10 cellular contexts compared by ENCODE assay signal in genomic region chr4:2251795-2252529, GRCh38. TPM values are rescaled to one million over a fixed set of nuclear protein-coding genes. Genes with fewer than 3 reads are reported as not detected.
DNase-seq lines count a peak whose midpoint lies in the region; ATAC-seq and TF ChIP-seq lines count a peak whose summit lies in the region.
"Had no signal": no experiment of that assay in that cellular context is flagged by ENCODE, and none has a peak within 500 bp of the region (broad histone marks: within the 10 kb centered on the region; RNA-seq: fewer than 3 reads in every experiment).

No MANE protein-coding gene starts in this region.

- H3K9me3 ChIP-seq in NT2/D1 (ENCODE audit: insufficient read depth, low read length) (no peaks in the 10 kb centered on the region), left lung (no peaks in the 10 kb centered on the region), testis (no peaks in the 10 kb centered on the region)
- H3K9me3 ChIP-seq: uterus had no signal

- no peak for TF ChIP-seq CTCF in left lung (IDR thresholded peaks at IDR 0.05)
- no peak for TF ChIP-seq CTCF in testis (IDR thresholded peaks at IDR 0.05)

- 91 to 95% methylated on average over 7 to 16 of the region's 16 CpGs for WGBS in testis, 2 donors

- peak; percentile 18 for DNase-seq in left cardiac atrium
- DNase-seq in cardiac septum (ENCODE audit: low spot score) = no peak
- no peak for DNase-seq in NT2/D1 (ENCODE audit: low read depth, low spot score)
- DNase-seq in left lung = peak; percentile 27 to 57
- DNase-seq in testis = peak; percentile 12
- DNase-seq in NCI-H748 treated with DMSO at 0.1 percent for 48 hours (lab: John Stamatoyannopoulos, UW) = no peak
- DNase-seq in DMS114 treated with DMSO at 0.1 percent for 48 hours (lab: John Stamatoyannopoulos, UW; ENCODE audit: unreplicated experiment) = no peak
- DNase-seq: uterus had no signal

- H3K27me3 ChIP-seq in NT2/D1 (ENCODE audit: insufficient read depth, insufficient read length) (no peaks in the 10 kb centered on the region), left lung (no peaks in the 10 kb centered on the region), testis (no peaks in the 10 kb centered on the region)
- H3K27me3 ChIP-seq: uterus had no signal

- peak overlapping the region; percentile 36 for H3K9ac ChIP-seq in NT2/D1 (ENCODE audit: insufficient read length, low read depth)

- H3K36me3 ChIP-seq in NT2/D1 (ENCODE audit: insufficient read depth, insufficient read length, low read length) (peaks cover 39% of the 10 kb centered on the region), left lung (peaks cover 0 to 77% of the 10 kb centered on the region in 2 donors), testis (ENCODE audit: low read depth, missing control alignments) (no peaks in the 10 kb centered on the region)
- H3K36me3 ChIP-seq: uterus had no signal

- no peak overlapping the region for H3K27ac ChIP-seq in left lung
- H3K27ac ChIP-seq in testis = no peak overlapping the region
- H3K27ac ChIP-seq: SK-N-MC, uterus had no signal

- no peak for TF ChIP-seq POLR2A in testis (IDR thresholded peaks at IDR 0.05)

- H3K4me3 ChIP-seq in NT2/D1 (ENCODE audit: insufficient read length, low read depth) (no peak overlapping the region), left lung (no peak overlapping the region), testis (no peak overlapping the region)
- H3K4me3 ChIP-seq: SK-N-MC, uterus had no signal

- ATAC-seq in left cardiac atrium (no peak), left lung (no peak), HG03025 (IDR thresholded peaks at IDR 0.05; ENCODE audit: low FRiP score, unreplicated experiment) (no peak)

- peaks cover 12% of the 10 kb centered on the region for H3K4me1 ChIP-seq in NT2/D1 (ENCODE audit: insufficient read depth, insufficient read length)
- H3K4me1 ChIP-seq in left lung = peaks cover 16 to 23% of the 10 kb centered on the region in 2 donors
- H3K4me1 ChIP-seq in testis = peaks cover 25% of the 10 kb centered on the region

- intact Hi-C loops in left cardiac atrium (cut with DNase I) (no loop called here), cardiac septum (cut with DNase I) (no loop called here), left lung (cut with DNase I) (no loop called here), testis (cut with DNase I; ENCODE audit: low total_unique reads) (no loop called here)

RNA-seq across cellular contexts. Expression of gene MXD4, which starts 9.9 kb away (rescaled TPM):
- total RNA-seq in left cardiac atrium (10 to 100 TPM; 27.7 to 46.9 TPM), cardiac septum (37.9 TPM), left lung (10 to 100 TPM; 52.4 to 84.6 TPM), testis (10 to 100 TPM; 73.8 to 76.4 TPM)
- 51.6 TPM for polyA plus RNA-seq in testis (ENCODE audit: insufficient read depth, low read depth, low replicate concordance)

RNA-seq across cellular contexts. Expression of gene HAUS3, which starts 10.0 kb away (rescaled TPM):
- total RNA-seq in left cardiac atrium = 1 to 10 TPM; 6.7 to 7.3 TPM
- total RNA-seq in cardiac septum = 5.6 TPM
- total RNA-seq in left lung = 10 to 100 TPM in 1 of 2 donors, 1 to 10 TPM in 1; 9.7 to 13.3 TPM
- 10 to 100 TPM; 40.1 to 44.0 TPM for total RNA-seq in testis
- polyA plus RNA-seq in testis (ENCODE audit: insufficient read depth, low read depth, low replicate concordance) = 13.8 TPM

RNA-seq across cellular contexts. Expression of gene POLN, which starts 10.0 kb away (rescaled TPM):
- 1 to 10 TPM; 2.4 to 6.3 TPM for total RNA-seq in left cardiac atrium
- 2.3 TPM for total RNA-seq in cardiac septum
- total RNA-seq in left lung = 1 to 10 TPM; 3.3 to 3.6 TPM
- 10 to 100 TPM; 22.9 to 23.7 TPM for total RNA-seq in testis
- 12.2 TPM for polyA plus RNA-seq in testis (ENCODE audit: insufficient read depth, low read depth, low replicate concordance)

Comparison
In these comparisons a context has a peak if more than half of its experiments do, and no peak if none do; other contexts are left out.
1. DNase-seq: peak in left cardiac atrium (single experiment), left lung (2 of 2) and testis (single experiment); none in cardiac septum (single experiment), NT2/D1 (single experiment), NCI-H748 treated with DMSO at 0.1 percent for 48 hours (single experiment) and DMS114 treated with DMSO at 0.1 percent for 48 hours (single experiment).